13 cellular contexts compared by ENCODE assay signal in genomic region chr11:115930886-115931537, GRCh38.
DNase-seq lines count a peak whose midpoint lies in the region; ATAC-seq and TF ChIP-seq lines count a peak whose summit lies in the region.
"Had no signal": no experiment of that assay in that cellular context is flagged by ENCODE, and none has a peak within 500 bp of the region (broad histone marks: within the 10 kb centered on the region; RNA-seq: fewer than 3 reads in every experiment).

No MANE protein-coding gene starts in this region.

- no peaks in the 10 kb centered on the region for H3K27me3 ChIP-seq in left lung
- H3K27me3 ChIP-seq in suprapubic skin = no peaks in the 10 kb centered on the region
- H3K27me3 ChIP-seq: Peyer's patch, thyroid gland had no signal

- H3K4me1 ChIP-seq in left lung (peaks cover 0 to 19% of the 10 kb centered on the region in 2 donors), suprapubic skin (peaks cover 5% of the 10 kb centered on the region)
- H3K4me1 ChIP-seq: Caco-2, Peyer's patch had no signal

- 37% methylated on average over 3 of the region's 3 CpGs for WGBS in suprapubic skin

- intact Hi-C loops in left lung (cut with DNase I) = no loop called here

- H3K9me3 ChIP-seq in left lung (no peaks in the 10 kb centered on the region), suprapubic skin (no peaks in the 10 kb centered on the region)
- H3K9me3 ChIP-seq: Caco-2, Peyer's patch, thyroid gland had no signal

- no peak for TF ChIP-seq EP300 in suprapubic skin (IDR thresholded peaks at IDR 0.05)

- H3K4me3 ChIP-seq in left lung (no peak overlapping the region), suprapubic skin (no peak overlapping the region)
- H3K4me3 ChIP-seq: Peyer's patch, thyroid gland had no signal

- H3K36me3 ChIP-seq in left lung = no peaks in the 10 kb centered on the region
- H3K36me3 ChIP-seq in suprapubic skin = no peaks in the 10 kb centered on the region
- H3K36me3 ChIP-seq: Peyer's patch, thyroid gland had no signal

- H3K27ac ChIP-seq in left lung (no peak overlapping the region), suprapubic skin (no peak overlapping the region)
- H3K27ac ChIP-seq: Peyer's patch, thyroid gland had no signal

- TF ChIP-seq CTCF in left lung (IDR thresholded peaks at IDR 0.05) (no peak), suprapubic skin (IDR thresholded peaks at IDR 0.05) (no peak)

- peak; percentile 31 for TF ChIP-seq POLR2A in GM18505 (IDR thresholded peaks at IDR 0.05; ENCODE audit: borderline replicate concordance, extremely low read depth, insufficient read depth, insufficient read length)
- no peak for TF ChIP-seq POLR2A in suprapubic skin (IDR thresholded peaks at IDR 0.05)

- peak; percentile 42 for ATAC-seq in GM18505 (IDR thresholded peaks at IDR 0.05; ENCODE audit: unreplicated experiment)
- peak; percentile 40 for ATAC-seq in GM21786 (IDR thresholded peaks at IDR 0.05; ENCODE audit: unreplicated experiment)
- peak; percentile 81 for ATAC-seq in left lung
- ATAC-seq: activated CD8-positive, alpha-beta T cell treated with anti-CD3 and anti-CD28 coated beads for 36 hours had no signal

- DNase-seq in NCI-H1417 (lab: John Stamatoyannopoulos, UW) (peak in 2 of 3 experiments; percentile 54 to 83), left lung (no peak), dedifferentiated amniotic fluid mesenchymal stem cell (ENCODE audit: extremely low spot score) (no peak), NCI-H2107 treated with DMSO at 0.1 percent for 48 hours (lab: John Stamatoyannopoulos, UW; ENCODE audit: unreplicated experiment) (no peak), suprapubic skin (ENCODE audit: low spot score in 2 of 2) (no peak)
- DNase-seq in activated T-cell treated with anti-CD3 and anti-CD28 coated beads, Interleukin-2, amount 50 U/mL, for 48 hours = no peak
- DNase-seq: activated CD8-positive, alpha-beta T cell treated with anti-CD3 and anti-CD28 coated beads for 36 hours; Caco-2; stimulated activated CD4-positive, alpha-beta T cell treated with anti-CD3 and anti-CD28 coated beads, Interleukin-1b, Interleukin-23, amount 100 ng/mL, for 48 hours; thyroid gland had no signal

Comparison
In these comparisons a context has a peak if more than half of its experiments do, and no peak if none do; other contexts are left out.
1. DNase-seq: peak in NCI-H1417 (2 of 3); none in left lung (0 of 2), dedifferentiated amniotic fluid mesenchymal stem cell (single experiment), activated T-cell treated with anti-CD3 and anti-CD28 coated beads, Interleukin-2, amount 50 U/mL, for 48 hours (0 of 2), NCI-H2107 treated with DMSO at 0.1 percent for 48 hours (single experiment) and suprapubic skin (0 of 2).
2. Peak in every context shown above with its lines, with median percentiles within 50 percentile points of each other: ATAC-seq.